Comparison of ENCODE assay signal across 8 cellular contexts in the genomic region with DNA sequence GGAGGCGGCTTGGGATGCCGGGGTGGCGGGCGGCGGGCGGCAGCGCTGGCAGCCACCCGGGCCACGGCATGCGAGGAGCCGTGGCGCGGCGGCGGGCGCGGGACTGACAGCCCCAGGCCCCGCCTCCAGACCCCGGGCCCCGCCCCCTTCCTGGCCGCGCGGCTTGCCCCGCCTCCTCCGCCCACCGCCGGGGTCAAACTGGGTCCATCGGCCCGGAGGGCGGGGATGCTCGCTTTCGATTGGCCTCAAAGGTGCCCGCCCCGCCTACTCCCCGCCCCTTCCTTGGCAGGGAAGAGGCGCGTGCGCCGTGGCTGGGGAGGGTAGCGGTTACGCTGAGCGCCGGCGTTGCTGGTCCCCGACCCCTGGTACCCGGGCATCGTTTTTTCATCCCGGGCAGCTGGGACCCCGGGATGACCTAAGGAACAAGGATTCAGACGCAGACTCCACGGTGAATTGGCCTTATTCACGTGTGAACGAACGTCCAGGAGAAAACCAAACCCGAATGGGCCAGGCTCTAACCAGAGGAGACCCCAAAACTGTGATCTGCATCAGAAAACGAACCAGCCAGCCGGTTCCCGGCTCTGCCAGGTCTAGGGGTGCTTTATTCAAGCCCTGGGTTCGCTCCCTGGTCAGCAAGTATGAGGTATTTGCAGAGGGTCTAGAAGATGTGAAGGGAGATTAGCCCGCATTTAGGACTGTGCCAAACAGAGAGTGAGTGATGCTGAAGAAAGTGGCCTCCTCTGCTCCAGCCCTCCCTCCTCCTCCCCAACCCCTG.
A peak's percentile ranks its signal among the peaks of the same experiment; 100 is the strongest.
DNase-seq lines count a peak whose midpoint lies in the region; ATAC-seq and TF ChIP-seq lines count a peak whose summit lies in the region.

No MANE protein-coding gene starts in this region.

- H3K4me3 ChIP-seq in H7 (ENCODE audit: insufficient read depth, low read depth, low read length): peak overlapping the region; percentile 78
- peak overlapping the region; percentile 66 for H3K4me3 ChIP-seq in LNCaP clone FGC (ENCODE audit: low read depth, low read length)
- H3K4me3 ChIP-seq in fibroblast of villous mesenchyme (ENCODE audit: low read depth, low read length): peak overlapping the region; percentile 79

- no peak for TF ChIP-seq CTCF in LNCaP clone FGC (IDR thresholded peaks at IDR 0.05; ENCODE audit: control insufficient read depth, extremely low read depth, insufficient read depth)
- TF ChIP-seq CTCF in fibroblast of villous mesenchyme (IDR thresholded peaks at IDR 0.05; ENCODE audit: insufficient read depth, low read depth, low read length): no peak
- no peak for TF ChIP-seq CTCF in nephron progenitor cell (IDR thresholded peaks at IDR 0.05)

- no peak overlapping the region for H3K27ac Mint-ChIP-seq in nephron progenitor cell

- ATAC-seq in stimulated activated naive CD8-positive, alpha-beta T cell treated with anti-CD3 and anti-CD28 coated beads, Interleukin-15, Interleukin-2, amounts not matched to agents 100 U/mL and 50 U/mL, for 24 hours: peak; percentile 94

- peaks cover 51% of the 10 kb centered on the region for H3K27me3 Mint-ChIP-seq in nephron progenitor cell (ENCODE audit: low read depth, poor library complexity)

- no peaks in the 10 kb centered on the region for H3K36me3 ChIP-seq in H7 (replicated peaks; ENCODE audit: control insufficient read depth, insufficient read depth, low read length)

- no peaks in the 10 kb centered on the region for H3K9me3 Mint-ChIP-seq in nephron progenitor cell

- DNase-seq in ELR (ENCODE audit: low read depth) (peak; percentile 94), H7 (peak; percentile 98), LNCaP clone FGC (ENCODE audit: low read depth) (peak; percentile 75), RPMI8226 (peak; percentile 98), fibroblast of villous mesenchyme (ENCODE audit: low read depth) (peak; percentile 90), nephron progenitor cell (peak; percentile 99)
- peak; percentile 98 for DNase-seq in activated effector memory CD4-positive, alpha-beta T cell treated with Interleukin-2 at 50 U/mL for 16 hours
- peak; percentile 99 for DNase-seq in stimulated activated naive CD8-positive, alpha-beta T cell treated with anti-CD3 and anti-CD28 coated beads, Interleukin-15, Interleukin-2, amounts not matched to agents 100 U/mL and 50 U/mL, for 24 hours

- H3K4me1 Mint-ChIP-seq in nephron progenitor cell: peaks cover 9% of the 10 kb centered on the region

- H3K4me3 Mint-ChIP-seq in nephron progenitor cell: peak overlapping the region; percentile 83

- H3K27me3 ChIP-seq in H7 (ENCODE audit: control insufficient read depth, insufficient read depth, low read length): peaks cover 14% of the 10 kb centered on the region

- H3K36me3 Mint-ChIP-seq in nephron progenitor cell (ENCODE audit: low read depth): no peaks in the 10 kb centered on the region

Comparison
In these comparisons a context has a peak if more than half of its experiments do, and no peak if none do; other contexts are left out.
1. Peak in every context shown above with its lines: DNase-seq, ATAC-seq and H3K4me3 ChIP-seq.